In the genomic region with DNA sequence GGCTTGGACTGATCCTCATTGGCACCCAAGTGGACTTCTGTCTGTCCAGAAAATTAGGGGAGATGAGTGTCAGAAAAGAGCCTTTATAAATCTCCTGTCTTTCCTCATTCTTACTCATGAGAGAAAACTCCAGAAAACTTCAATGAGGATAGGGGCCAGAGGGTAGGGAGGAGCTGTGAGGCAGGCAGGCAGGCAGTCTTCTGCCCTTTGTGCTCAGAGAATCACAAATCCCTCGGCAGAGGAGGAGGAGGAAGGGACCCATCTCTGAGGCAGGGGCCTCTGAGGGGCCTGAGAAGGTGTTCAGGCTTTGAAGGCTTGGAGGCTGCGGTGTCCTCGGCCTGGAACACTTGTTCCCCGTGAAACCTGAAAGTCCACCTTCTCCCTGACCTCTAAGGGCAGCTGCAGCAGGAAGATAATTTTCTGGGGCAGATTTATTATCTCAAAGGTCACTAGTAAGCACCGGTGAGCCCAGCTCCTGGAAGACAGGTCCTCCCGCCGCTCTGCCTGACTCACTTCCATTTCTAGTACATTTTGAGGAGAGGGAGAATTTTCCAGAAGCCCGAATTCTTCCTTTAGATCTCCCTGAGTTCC, we compare ENCODE assay signal across 1 cellular context.
TF ChIP-seq lines count a peak whose summit lies in the region.

No MANE protein-coding gene starts in this region.

TF ChIP-seq in H1, 55 proteins besides CTCF, POLR2A, EP300 and RAD21 (continued from another document):
- TF ChIP-seq, protein P1, sequence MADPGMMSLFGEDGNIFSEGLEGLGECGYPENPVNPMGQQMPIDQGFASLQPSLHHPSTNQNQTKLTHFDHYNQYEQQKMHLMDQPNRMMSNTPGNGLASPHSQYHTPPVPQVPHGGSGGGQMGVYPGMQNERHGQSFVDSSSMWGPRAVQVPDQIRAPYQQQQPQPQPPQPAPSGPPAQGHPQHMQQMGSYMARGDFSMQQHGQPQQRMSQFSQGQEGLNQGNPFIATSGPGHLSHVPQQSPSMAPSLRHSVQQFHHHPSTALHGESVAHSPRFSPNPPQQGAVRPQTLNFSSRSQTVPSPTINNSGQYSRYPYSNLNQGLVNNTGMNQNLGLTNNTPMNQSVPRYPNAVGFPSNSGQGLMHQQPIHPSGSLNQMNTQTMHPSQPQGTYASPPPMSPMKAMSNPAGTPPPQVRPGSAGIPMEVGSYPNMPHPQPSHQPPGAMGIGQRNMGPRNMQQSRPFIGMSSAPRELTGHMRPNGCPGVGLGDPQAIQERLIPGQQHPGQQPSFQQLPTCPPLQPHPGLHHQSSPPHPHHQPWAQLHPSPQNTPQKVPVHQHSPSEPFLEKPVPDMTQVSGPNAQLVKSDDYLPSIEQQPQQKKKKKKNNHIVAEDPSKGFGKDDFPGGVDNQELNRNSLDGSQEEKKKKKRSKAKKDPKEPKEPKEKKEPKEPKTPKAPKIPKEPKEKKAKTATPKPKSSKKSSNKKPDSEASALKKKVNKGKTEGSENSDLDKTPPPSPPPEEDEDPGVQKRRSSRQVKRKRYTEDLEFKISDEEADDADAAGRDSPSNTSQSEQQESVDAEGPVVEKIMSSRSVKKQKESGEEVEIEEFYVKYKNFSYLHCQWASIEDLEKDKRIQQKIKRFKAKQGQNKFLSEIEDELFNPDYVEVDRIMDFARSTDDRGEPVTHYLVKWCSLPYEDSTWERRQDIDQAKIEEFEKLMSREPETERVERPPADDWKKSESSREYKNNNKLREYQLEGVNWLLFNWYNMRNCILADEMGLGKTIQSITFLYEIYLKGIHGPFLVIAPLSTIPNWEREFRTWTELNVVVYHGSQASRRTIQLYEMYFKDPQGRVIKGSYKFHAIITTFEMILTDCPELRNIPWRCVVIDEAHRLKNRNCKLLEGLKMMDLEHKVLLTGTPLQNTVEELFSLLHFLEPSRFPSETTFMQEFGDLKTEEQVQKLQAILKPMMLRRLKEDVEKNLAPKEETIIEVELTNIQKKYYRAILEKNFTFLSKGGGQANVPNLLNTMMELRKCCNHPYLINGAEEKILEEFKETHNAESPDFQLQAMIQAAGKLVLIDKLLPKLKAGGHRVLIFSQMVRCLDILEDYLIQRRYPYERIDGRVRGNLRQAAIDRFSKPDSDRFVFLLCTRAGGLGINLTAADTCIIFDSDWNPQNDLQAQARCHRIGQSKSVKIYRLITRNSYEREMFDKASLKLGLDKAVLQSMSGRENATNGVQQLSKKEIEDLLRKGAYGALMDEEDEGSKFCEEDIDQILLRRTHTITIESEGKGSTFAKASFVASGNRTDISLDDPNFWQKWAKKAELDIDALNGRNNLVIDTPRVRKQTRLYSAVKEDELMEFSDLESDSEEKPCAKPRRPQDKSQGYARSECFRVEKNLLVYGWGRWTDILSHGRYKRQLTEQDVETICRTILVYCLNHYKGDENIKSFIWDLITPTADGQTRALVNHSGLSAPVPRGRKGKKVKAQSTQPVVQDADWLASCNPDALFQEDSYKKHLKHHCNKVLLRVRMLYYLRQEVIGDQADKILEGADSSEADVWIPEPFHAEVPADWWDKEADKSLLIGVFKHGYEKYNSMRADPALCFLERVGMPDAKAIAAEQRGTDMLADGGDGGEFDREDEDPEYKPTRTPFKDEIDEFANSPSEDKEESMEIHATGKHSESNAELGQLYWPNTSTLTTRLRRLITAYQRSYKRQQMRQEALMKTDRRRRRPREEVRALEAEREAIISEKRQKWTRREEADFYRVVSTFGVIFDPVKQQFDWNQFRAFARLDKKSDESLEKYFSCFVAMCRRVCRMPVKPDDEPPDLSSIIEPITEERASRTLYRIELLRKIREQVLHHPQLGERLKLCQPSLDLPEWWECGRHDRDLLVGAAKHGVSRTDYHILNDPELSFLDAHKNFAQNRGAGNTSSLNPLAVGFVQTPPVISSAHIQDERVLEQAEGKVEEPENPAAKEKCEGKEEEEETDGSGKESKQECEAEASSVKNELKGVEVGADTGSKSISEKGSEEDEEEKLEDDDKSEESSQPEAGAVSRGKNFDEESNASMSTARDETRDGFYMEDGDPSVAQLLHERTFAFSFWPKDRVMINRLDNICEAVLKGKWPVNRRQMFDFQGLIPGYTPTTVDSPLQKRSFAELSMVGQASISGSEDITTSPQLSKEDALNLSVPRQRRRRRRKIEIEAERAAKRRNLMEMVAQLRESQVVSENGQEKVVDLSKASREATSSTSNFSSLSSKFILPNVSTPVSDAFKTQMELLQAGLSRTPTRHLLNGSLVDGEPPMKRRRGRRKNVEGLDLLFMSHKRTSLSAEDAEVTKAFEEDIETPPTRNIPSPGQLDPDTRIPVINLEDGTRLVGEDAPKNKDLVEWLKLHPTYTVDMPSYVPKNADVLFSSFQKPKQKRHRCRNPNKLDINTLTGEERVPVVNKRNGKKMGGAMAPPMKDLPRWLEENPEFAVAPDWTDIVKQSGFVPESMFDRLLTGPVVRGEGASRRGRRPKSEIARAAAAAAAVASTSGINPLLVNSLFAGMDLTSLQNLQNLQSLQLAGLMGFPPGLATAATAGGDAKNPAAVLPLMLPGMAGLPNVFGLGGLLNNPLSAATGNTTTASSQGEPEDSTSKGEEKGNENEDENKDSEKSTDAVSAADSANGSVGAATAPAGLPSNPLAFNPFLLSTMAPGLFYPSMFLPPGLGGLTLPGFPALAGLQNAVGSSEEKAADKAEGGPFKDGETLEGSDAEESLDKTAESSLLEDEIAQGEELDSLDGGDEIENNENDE (IDR thresholded peaks at IDR 0.05; ENCODE audit: insufficient replicate concordance, low read length): no peak
- TF ChIP-seq MAFK (IDR thresholded peaks at IDR 0.05; ENCODE audit: low read depth, low read length): no peak
- TF ChIP-seq SP4 (IDR thresholded peaks at IDR 0.05; ENCODE audit: low read length): no peak
- TF ChIP-seq ASH2L (IDR thresholded peaks at IDR 0.05; ENCODE audit: low read length): no peak
- TF ChIP-seq JUND (IDR thresholded peaks at IDR 0.05; ENCODE audit: low read length): no peak
- no peak for TF ChIP-seq JUN (IDR thresholded peaks at IDR 0.05; ENCODE audit: low read depth, low read length)
- no peak for TF ChIP-seq SP2 (IDR thresholded peaks at IDR 0.05; ENCODE audit: low read length)
TF ChIP-seq in H1: peak in this region for 0.
